In genomic region chr1:111716371-111716770, GRCh38 we compare ENCODE assay signal across 20 cellular contexts. TPM values are rescaled to one million over a fixed set of nuclear protein-coding genes. Genes with fewer than 3 reads are reported as not detected.
A peak's percentile ranks its signal among the peaks of the same experiment; 100 is the strongest.
DNase-seq lines count a peak whose midpoint lies in the region; ATAC-seq and TF ChIP-seq lines count a peak whose summit lies in the region.
"Had no signal": no experiment of that assay in that cellular context is flagged by ENCODE, and none has a peak within 500 bp of the region (broad histone marks: within the 10 kb centered on the region; RNA-seq: fewer than 3 reads in every experiment).

No MANE protein-coding gene starts in this region.

- H3K27ac Mint-ChIP-seq in activated CD4-positive, alpha-beta memory T cell treated with anti-CD3 and anti-CD28 coated beads for 36 hours, result peak overlapping the region; percentile 26
- H3K27ac Mint-ChIP-seq in activated CD4-positive, alpha-beta memory T cell treated with anti-CD3 and anti-CD28 coated beads, Interleukin-2, amount 10 ng/mL, durations not matched to agents 7 days and 5 days, result no peak overlapping the region
- H3K27ac Mint-ChIP-seq in IgD-negative memory B cell (peak overlapping the region in 2 of 3 donors; percentile 43 to 63), endodermal cell (peak overlapping the region; percentile 67), Calu3 (ENCODE audit: unreplicated experiment) (no peak overlapping the region)
- H3K27ac Mint-ChIP-seq in stimulated activated effector memory CD8-positive, alpha-beta T cell treated with anti-CD3 and anti-CD28 coated beads, Interleukin-12 subunit alpha, Interleukin-12 subunit beta, amount 100 ng/mL, for 72 hours, result peak overlapping the region; percentile 83
- H3K27ac Mint-ChIP-seq: CD14-positive monocyte had no signal

- no TSS peak for BruUV-seq in Calu3 (replicated peaks; lab: Mats Ljungman, UMichigan)

- 68 to 83% methylated on average over 1 to 3 of the region's 3 CpGs for WGBS in endodermal cell (ENCODE audit: insufficient coverage in 1 of 2, insufficient read length in 1 of 2), 2 experiments

- no peak for ATAC-seq in stimulated activated effector memory CD8-positive, alpha-beta T cell treated with anti-CD3 and anti-CD28 coated beads, Interleukin-12 subunit alpha, Interleukin-12 subunit beta, amount 100 ng/mL, for 72 hours

- CTCF ChIA-PET in activated CD4-positive, alpha-beta memory T cell treated with anti-CD3 and anti-CD28 coated beads for 36 hours (lab: Charles Lee), result interaction anchor here (0.6 to 5.3 kb wide), 13 partner anchors 9 to 235 kb away, joined by 3 to 84 read pairs (median 17); partner anchors contain the start of gene INKA2
- CTCF ChIA-PET in activated CD4-positive, alpha-beta memory T cell treated with anti-CD3 and anti-CD28 coated beads, Interleukin-2, amount 10 ng/mL, durations not matched to agents 7 days and 5 days (lab: Charles Lee), result interaction anchor here (0.7 to 7.4 kb wide), 7 partner anchors 12 to 289 kb away, joined by 3 to 63 read pairs (median 30); partner anchors contain the start of genes DDX20, INKA2 and OVGP1
- CTCF ChIA-PET in Calu3 (lab: Charles Lee), result no interaction called here

- no peaks in the 10 kb centered on the region for H3K9me3 Mint-ChIP-seq in activated CD4-positive, alpha-beta memory T cell treated with anti-CD3 and anti-CD28 coated beads for 36 hours
- no peaks in the 10 kb centered on the region for H3K9me3 Mint-ChIP-seq in activated CD4-positive, alpha-beta memory T cell treated with anti-CD3 and anti-CD28 coated beads, Interleukin-2, amount 10 ng/mL, durations not matched to agents 7 days and 5 days
- H3K9me3 Mint-ChIP-seq in IgD-negative memory B cell (no peaks in the 10 kb centered on the region), endodermal cell (no peaks in the 10 kb centered on the region), Calu3 (ENCODE audit: low read depth, unreplicated experiment) (no peaks in the 10 kb centered on the region)
- H3K9me3 Mint-ChIP-seq in stimulated activated effector memory CD8-positive, alpha-beta T cell treated with anti-CD3 and anti-CD28 coated beads, Interleukin-12 subunit alpha, Interleukin-12 subunit beta, amount 100 ng/mL, for 72 hours, result no peaks in the 10 kb centered on the region
- H3K9me3 Mint-ChIP-seq: CD4-positive, alpha-beta T cell; CD8-positive, alpha-beta memory T cell had no signal

- peaks cover 9% of the 10 kb centered on the region for H3K36me3 Mint-ChIP-seq in activated CD4-positive, alpha-beta memory T cell treated with anti-CD3 and anti-CD28 coated beads for 36 hours
- H3K36me3 Mint-ChIP-seq in activated CD4-positive, alpha-beta memory T cell treated with anti-CD3 and anti-CD28 coated beads, Interleukin-2, amount 10 ng/mL, durations not matched to agents 7 days and 5 days (ENCODE audit: low read depth), result peaks cover 26% of the 10 kb centered on the region
- H3K36me3 Mint-ChIP-seq in IgD-negative memory B cell (no peaks in the 10 kb centered on the region), endodermal cell (ENCODE audit: low read depth) (peaks cover 3% of the 10 kb centered on the region), Calu3 (ENCODE audit: insufficient read depth, unreplicated experiment) (peaks cover 4% of the 10 kb centered on the region)
- H3K36me3 Mint-ChIP-seq in stimulated activated effector memory CD8-positive, alpha-beta T cell treated with anti-CD3 and anti-CD28 coated beads, Interleukin-12 subunit alpha, Interleukin-12 subunit beta, amount 100 ng/mL, for 72 hours, result peaks cover 99% of the 10 kb centered on the region

- no peak overlapping the region for H3K4me3 Mint-ChIP-seq in activated CD4-positive, alpha-beta memory T cell treated with anti-CD3 and anti-CD28 coated beads for 36 hours
- H3K4me3 Mint-ChIP-seq in activated CD4-positive, alpha-beta memory T cell treated with anti-CD3 and anti-CD28 coated beads, Interleukin-2, amount 10 ng/mL, durations not matched to agents 7 days and 5 days, result no peak overlapping the region
- no peak overlapping the region for H3K4me3 Mint-ChIP-seq in IgD-negative memory B cell
- no peak overlapping the region for H3K4me3 Mint-ChIP-seq in endodermal cell
- no peak overlapping the region for H3K4me3 Mint-ChIP-seq in stimulated activated effector memory CD8-positive, alpha-beta T cell treated with anti-CD3 and anti-CD28 coated beads, Interleukin-12 subunit alpha, Interleukin-12 subunit beta, amount 100 ng/mL, for 72 hours
- H3K4me3 Mint-ChIP-seq in Calu3 (ENCODE audit: low read depth, unreplicated experiment), result no peak overlapping the region
- H3K4me3 Mint-ChIP-seq: CD14-positive monocyte; CD4-positive, alpha-beta T cell; CD8-positive, alpha-beta memory T cell had no signal

- H3K9me3 ChIP-seq in endodermal cell (ENCODE audit: control insufficient read depth, low read length), result no peaks in the 10 kb centered on the region
- H3K9me3 ChIP-seq: BE2C; BLaER1 treated with 17β-estradiol and CSF1 and Interleukin-3, amounts not matched to agents 10 nM and 100 nM had no signal

- no peaks in the 10 kb centered on the region for H3K4me1 ChIP-seq in endodermal cell (ENCODE audit: control insufficient read depth, insufficient read depth, low read length)
- H3K4me1 ChIP-seq: BE2C had no signal

- POLR2A ChIA-PET in activated CD4-positive, alpha-beta memory T cell treated with anti-CD3 and anti-CD28 coated beads for 36 hours (lab: Charles Lee), result interaction anchor here (1.2 kb wide), 1 partner anchor 23 kb away, joined by 3 read pairs; the partner anchor contains the start of gene INKA2
- POLR2A ChIA-PET in activated CD4-positive, alpha-beta memory T cell treated with anti-CD3 and anti-CD28 coated beads, Interleukin-2, amount 10 ng/mL, durations not matched to agents 7 days and 5 days (lab: Charles Lee), result interaction anchor here (0.6 to 5.5 kb wide), 6 partner anchors 13 to 209 kb away, joined by 3 to 29 read pairs (median 4); partner anchors contain the start of gene INKA2

- no peak overlapping the region for H3K4me3 ChIP-seq in endodermal cell (ENCODE audit: low read length)
- H3K4me3 ChIP-seq: BLaER1 treated with 17β-estradiol and CSF1 and Interleukin-3, amounts not matched to agents 10 nM and 100 nM; GM23248 had no signal

- TF ChIP-seq CTCF in endodermal cell (conservative IDR thresholded peaks at IDR 0.05) (no peak), Calu3 (IDR thresholded peaks at IDR 0.05; ENCODE audit: unreplicated experiment) (no peak)

- H3K36me3 ChIP-seq in endodermal cell (ENCODE audit: control insufficient read depth, insufficient read depth, low read length), result peaks cover 7% of the 10 kb centered on the region
- H3K36me3 ChIP-seq: BE2C had no signal

- H3K9ac ChIP-seq in endodermal cell (ENCODE audit: extremely low read depth, low read length, poor library complexity, severe bottlenecking), result peak overlapping the region; percentile 33
- H3K9ac ChIP-seq: BLaER1 treated with 17β-estradiol and CSF1 and Interleukin-3, amounts not matched to agents 10 nM and 100 nM; GM23248 had no signal

- no peak for DNase-seq in activated CD4-positive, alpha-beta memory T cell treated with anti-CD3 and anti-CD28 coated beads for 36 hours
- no peak for DNase-seq in activated CD4-positive, alpha-beta memory T cell treated with anti-CD3 and anti-CD28 coated beads, Interleukin-2, amount 10 ng/mL, durations not matched to agents 7 days and 5 days
- DNase-seq in endodermal cell (peak; percentile 72), NCI-H2196 treated with DMSO at 0.1 percent for 48 hours (lab: John Stamatoyannopoulos, UW; ENCODE audit: unreplicated experiment) (no peak), Calu3 (no peak)
- no peak for DNase-seq in stimulated activated effector memory CD8-positive, alpha-beta T cell treated with anti-CD3 and anti-CD28 coated beads, Interleukin-12 subunit alpha, Interleukin-12 subunit beta, amount 100 ng/mL, for 72 hours (ENCODE audit: low spot score in 2 of 2)
- DNase-seq in stimulated activated CD4-positive, alpha-beta T cell treated with anti-CD3 and anti-CD28 coated beads, Interleukin-4, amount 100 ng/mL, for 24 hours, result no peak
- DNase-seq: BE2C; CD4-positive, alpha-beta T cell; CD8-positive, alpha-beta memory T cell; DMS53; DMS79 treated with DMSO at 0.1 percent for 48 hours; GF-D8; GM23248; H7; HCEC 1CT had no signal

- no peaks in the 10 kb centered on the region for H3K27me3 Mint-ChIP-seq in activated CD4-positive, alpha-beta memory T cell treated with anti-CD3 and anti-CD28 coated beads for 36 hours
- H3K27me3 Mint-ChIP-seq in activated CD4-positive, alpha-beta memory T cell treated with anti-CD3 and anti-CD28 coated beads, Interleukin-2, amount 10 ng/mL, durations not matched to agents 7 days and 5 days, result no peaks in the 10 kb centered on the region
- H3K27me3 Mint-ChIP-seq in IgD-negative memory B cell, result no peaks in the 10 kb centered on the region
- no peaks in the 10 kb centered on the region for H3K27me3 Mint-ChIP-seq in endodermal cell (ENCODE audit: insufficient read depth)
- H3K27me3 Mint-ChIP-seq in Calu3 (ENCODE audit: unreplicated experiment), result peaks cover 14% of the 10 kb centered on the region
- H3K27me3 Mint-ChIP-seq: CD4-positive, alpha-beta T cell had no signal

- no peak overlapping the region for H3K27ac ChIP-seq in endodermal cell (ENCODE audit: low read depth, low read length)
- H3K27ac ChIP-seq: 22Rv1; BLaER1 treated with 17β-estradiol and CSF1 and Interleukin-3, amounts not matched to agents 10 nM and 100 nM; GM23248 had no signal

- H3K27me3 ChIP-seq in endodermal cell (ENCODE audit: control insufficient read depth, insufficient read depth, low read length, poor library complexity, severe bottlenecking), result no peaks in the 10 kb centered on the region
- H3K27me3 ChIP-seq: BE2C; BLaER1 treated with 17β-estradiol and CSF1 and Interleukin-3, amounts not matched to agents 10 nM and 100 nM had no signal

- peaks cover 6% of the 10 kb centered on the region for H3K4me1 Mint-ChIP-seq in activated CD4-positive, alpha-beta memory T cell treated with anti-CD3 and anti-CD28 coated beads for 36 hours (ENCODE audit: low read depth)
- H3K4me1 Mint-ChIP-seq in activated CD4-positive, alpha-beta memory T cell treated with anti-CD3 and anti-CD28 coated beads, Interleukin-2, amount 10 ng/mL, durations not matched to agents 7 days and 5 days, result peaks cover 22% of the 10 kb centered on the region
- H3K4me1 Mint-ChIP-seq in IgD-negative memory B cell (peaks cover 0 to 6% (median 0%) of the 10 kb centered on the region in 3 donors), endodermal cell (peaks cover 16% of the 10 kb centered on the region), Calu3 (ENCODE audit: low read depth, unreplicated experiment) (peaks cover 11% of the 10 kb centered on the region)
- peaks cover 39% of the 10 kb centered on the region for H3K4me1 Mint-ChIP-seq in stimulated activated effector memory CD8-positive, alpha-beta T cell treated with anti-CD3 and anti-CD28 coated beads, Interleukin-12 subunit alpha, Interleukin-12 subunit beta, amount 100 ng/mL, for 72 hours

- intact Hi-C loops in activated CD4-positive, alpha-beta memory T cell treated with anti-CD3 and anti-CD28 coated beads for 36 hours (cut with micrococcal nuclease), result no loop called here
- intact Hi-C loops in Calu3 (cut with micrococcal nuclease; ENCODE audit: unreplicated experiment), result no loop called here

RNA-seq across cellular contexts. Expression of gene INKA2, which starts 22.8 kb away (rescaled TPM):
- 1 to 10 TPM; 1.4 to 2.3 TPM for total RNA-seq in activated CD4-positive, alpha-beta memory T cell treated with anti-CD3 and anti-CD28 coated beads for 36 hours
- 1 to 10 TPM; 2.4 to 2.8 TPM for total RNA-seq in activated CD4-positive, alpha-beta memory T cell treated with anti-CD3 and anti-CD28 coated beads, Interleukin-2, amount 10 ng/mL, durations not matched to agents 7 days and 5 days
- 1.3 TPM for polyA plus RNA-seq in IgD-negative memory B cell
- 1 to 10 TPM; 1.4 to 1.9 TPM for total RNA-seq in endodermal cell
- polyA plus RNA-seq in endodermal cell (2013, experiment 1 of 2), result 3.3 TPM
- polyA plus RNA-seq in endodermal cell (2013, experiment 2 of 2), result 3.4 TPM
- total RNA-seq in Calu3 (2022), result 0.07 TPM in 1 of 2 replicates, not detected in the other
- polyA plus RNA-seq: CD8-positive, alpha-beta memory T cell had no signal

RNA-seq across cellular contexts. Expression of gene DDX20, which starts 39.3 kb away (rescaled TPM):
- total RNA-seq in activated CD4-positive, alpha-beta memory T cell treated with anti-CD3 and anti-CD28 coated beads for 36 hours, result 10 to 100 TPM; 14.2 to 15.9 TPM
- 10 to 100 TPM; 11.2 to 11.8 TPM for total RNA-seq in activated CD4-positive, alpha-beta memory T cell treated with anti-CD3 and anti-CD28 coated beads, Interleukin-2, amount 10 ng/mL, durations not matched to agents 7 days and 5 days
- 12.2 TPM for polyA plus RNA-seq in IgD-negative memory B cell
- total RNA-seq in endodermal cell, result 10 to 100 TPM; 19.4 to 19.8 TPM
- polyA plus RNA-seq in endodermal cell (2013, experiment 1 of 2), result 18.2 TPM
- polyA plus RNA-seq in endodermal cell (2013, experiment 2 of 2), result 16.6 TPM
- 8.9 and 9.9 TPM in 2 replicates for total RNA-seq in Calu3 (2022)

Comparison
In these comparisons a context has a peak if more than half of its experiments do, and no peak if none do; other contexts are left out.
1. H3K27ac Mint-ChIP-seq: peak in activated CD4-positive, alpha-beta memory T cell treated with anti-CD3 and anti-CD28 coated beads for 36 hours (single experiment), IgD-negative memory B cell (2 of 3), endodermal cell (single experiment) and stimulated activated effector memory CD8-positive, alpha-beta T cell treated with anti-CD3 and anti-CD28 coated beads, Interleukin-12 subunit alpha, Interleukin-12 subunit beta, amount 100 ng/mL, for 72 hours (single experiment); none in activated CD4-positive, alpha-beta memory T cell treated with anti-CD3 and anti-CD28 coated beads, Interleukin-2, amount 10 ng/mL, durations not matched to agents 7 days and 5 days (single experiment) and Calu3 (single experiment).